19 cellular contexts compared by ENCODE assay signal in genomic region chr12:68910128-68910527, GRCh38. TPM values are rescaled to one million over a fixed set of nuclear protein-coding genes. Genes with fewer than 3 reads are reported as not detected.
DNase-seq lines count a peak whose midpoint lies in the region; ATAC-seq, FAIRE-seq and TF ChIP-seq lines count a peak whose summit lies in the region.
"Had no signal": no experiment of that assay in that cellular context is flagged by ENCODE, and none has a peak within 500 bp of the region (broad histone marks: within the 10 kb centered on the region; RNA-seq: fewer than 3 reads in every experiment).

No MANE protein-coding gene starts in this region.

- no peak for TF ChIP-seq POLR2A in heart left ventricle (IDR thresholded peaks at IDR 0.05)
- TF ChIP-seq POLR2A in sigmoid colon (IDR thresholded peaks at IDR 0.05): no peak

- no peaks in the 10 kb centered on the region for H3K79me2 ChIP-seq in astrocyte (ENCODE audit: insufficient read depth, low read length)

- H3K27me3 ChIP-seq in astrocyte (ENCODE audit: insufficient read depth, low read length): no peaks in the 10 kb centered on the region
- no peaks in the 10 kb centered on the region for H3K27me3 ChIP-seq in heart left ventricle
- no peaks in the 10 kb centered on the region for H3K27me3 ChIP-seq in sigmoid colon

- H3K9ac ChIP-seq in astrocyte (ENCODE audit: low read length): no peak overlapping the region

- H3K4me1 Mint-ChIP-seq in astrocyte (ENCODE audit: low read depth, unreplicated experiment): peaks cover 1% of the 10 kb centered on the region
- H3K4me1 Mint-ChIP-seq: GM23338 had no signal

- no peak overlapping the region for H2AFZ ChIP-seq in astrocyte (ENCODE audit: low read depth, low read length)
- H2AFZ ChIP-seq: GM23338 had no signal

- H3K4me2 ChIP-seq in astrocyte (ENCODE audit: low read length): no peak overlapping the region
- H3K4me2 ChIP-seq: GM23338 had no signal

- no peak overlapping the region for H3K4me3 ChIP-seq in astrocyte (ENCODE audit: insufficient read depth, low read depth, low read length)
- H3K4me3 ChIP-seq in fibroblast of villous mesenchyme (ENCODE audit: low read depth, low read length): no peak overlapping the region
- no peak overlapping the region for H3K4me3 ChIP-seq in heart left ventricle
- H3K4me3 ChIP-seq in sigmoid colon: no peak overlapping the region
- H3K4me3 ChIP-seq: GM23338 had no signal

- H3K36me3 ChIP-seq in astrocyte (ENCODE audit: insufficient read depth, low read length): no peaks in the 10 kb centered on the region
- H3K36me3 ChIP-seq in heart left ventricle: no peaks in the 10 kb centered on the region
- H3K36me3 ChIP-seq in sigmoid colon: no peaks in the 10 kb centered on the region
- H3K36me3 ChIP-seq: BE2C had no signal

- H3K4me1 ChIP-seq in astrocyte (ENCODE audit: insufficient read depth, low read length) (peaks cover 7% of the 10 kb centered on the region), heart left ventricle (peaks cover 0 to 6% (median 0%) of the 10 kb centered on the region in 12 donors), sigmoid colon (no peaks in the 10 kb centered on the region)
- H3K4me1 ChIP-seq: BE2C had no signal

- no peaks in the 10 kb centered on the region for H3K36me3 Mint-ChIP-seq in astrocyte (ENCODE audit: low read depth, unreplicated experiment)

- intact Hi-C loops in heart left ventricle (cut with DNase I): no loop called here
- intact Hi-C loops in sigmoid colon (cut with DNase I): no loop called here

- no peak overlapping the region for H3K4me3 Mint-ChIP-seq in astrocyte (ENCODE audit: unreplicated experiment)
- H3K4me3 Mint-ChIP-seq: CD4-positive, alpha-beta T cell; GM23338 had no signal

- H3K27me3 Mint-ChIP-seq in astrocyte (ENCODE audit: low read depth, unreplicated experiment): peaks cover 3% of the 10 kb centered on the region
- H3K27me3 Mint-ChIP-seq: CD4-positive, alpha-beta T cell had no signal

- no peak for TF ChIP-seq EP300 in sigmoid colon (IDR thresholded peaks at IDR 0.05)

- DNase-seq in EL (peak; percentile 42), HS-5 (ENCODE audit: low read depth) (peak; percentile 63), astrocyte (ENCODE audit: low read depth) (peak; percentile 20), fibroblast of villous mesenchyme (ENCODE audit: low read depth) (peak; percentile 54), heart left ventricle (no peak), NCI-H1436 treated with DMSO at 0.1 percent for 48 hours (lab: John Stamatoyannopoulos, UW) (no peak), cerebellar cortex (ENCODE audit: low spot score) (no peak), sigmoid colon (no peak)
- DNase-seq: BE2C; Calu3; CD4-positive, alpha-beta T cell; Karpas-422; MM.1S; NCI-H1930; NCI-H446 treated with DMSO at 0.1 percent for 48 hours; NK-92 treated with Interleukin-12 subunit alpha and Interleukin-12 subunit beta, amount 100 ng/mL, for 24 hours had no signal

- H3K9me3 ChIP-seq in astrocyte (ENCODE audit: insufficient read depth, low read depth, low read length) (no peaks in the 10 kb centered on the region), heart left ventricle (no peaks in the 10 kb centered on the region), sigmoid colon (no peaks in the 10 kb centered on the region)
- H3K9me3 ChIP-seq: BE2C had no signal

- WGBS in heart left ventricle, 4 donors: 77 to 86% (median 81%) methylated on average over 2 of the region's 2 CpGs
- WGBS in sigmoid colon, 2 donors: 74 to 78% methylated on average over 2 of the region's 2 CpGs

- TF ChIP-seq CTCF in astrocyte (IDR thresholded peaks at IDR 0.05; ENCODE audit: insufficient read depth, low read depth, low read length) (no peak), fibroblast of villous mesenchyme (IDR thresholded peaks at IDR 0.05; ENCODE audit: insufficient read depth, low read depth, low read length) (no peak), heart left ventricle (IDR thresholded peaks at IDR 0.05) (no peak), sigmoid colon (IDR thresholded peaks at IDR 0.05) (no peak)

- no peaks in the 10 kb centered on the region for H3K9me3 Mint-ChIP-seq in astrocyte (ENCODE audit: unreplicated experiment)
- H3K9me3 Mint-ChIP-seq: CD4-positive, alpha-beta T cell; GM23338 had no signal

- peak; percentile 9 for FAIRE-seq in astrocyte (lab: Jason Lieb, UNC)
- FAIRE-seq: G401.6 had no signal

- no peak for ATAC-seq in heart left ventricle
- ATAC-seq: GM23338 had no signal

- H4K20me1 ChIP-seq in astrocyte (ENCODE audit: insufficient read depth, low read length): no peaks in the 10 kb centered on the region

- H3K27ac ChIP-seq in astrocyte (ENCODE audit: low read depth, low read length) (no peak overlapping the region), heart left ventricle (no peak overlapping the region), sigmoid colon (no peak overlapping the region)

- no peak overlapping the region for H3K27ac Mint-ChIP-seq in astrocyte (ENCODE audit: unreplicated experiment)
- H3K27ac Mint-ChIP-seq: CD4-positive, alpha-beta T cell; GM23338 had no signal

RNA-seq across cellular contexts. Expression of gene CPM, which starts 22.8 kb away (rescaled TPM):
- total RNA-seq in astrocyte (2.7 and 3.5 TPM in 2 replicates), fibroblast of villous mesenchyme (8.4 and 23.3 TPM in 2 replicates), heart left ventricle (10 to 100 TPM in 3 of 9 donors, 1 to 10 TPM in 6; 2.0 to 25.4 (median 8.8) TPM), sigmoid colon (10 to 100 TPM; 36.5 to 81.0 (median 61.2) TPM)
- polyA plus RNA-seq in heart left ventricle (10 to 100 TPM in 1 of 2 donors, 1 to 10 TPM in 1; 3.4 to 10.7 TPM), sigmoid colon (10 to 100 TPM; 15.3 to 22.7 (median 15.6) TPM)
- total RNA-seq: HT-29 had no signal

Comparison
In these comparisons a context has a peak if more than half of its experiments do, and no peak if none do; other contexts are left out.
1. DNase-seq: peak in EL (single experiment), HS-5 (single experiment), astrocyte (single experiment) and fibroblast of villous mesenchyme (single experiment); none in heart left ventricle (0 of 5), NCI-H1436 treated with DMSO at 0.1 percent for 48 hours (single experiment), cerebellar cortex (single experiment) and sigmoid colon (single experiment).